ENCODE assay signal across 8 cellular contexts in genomic region chr9:121267689-121268597, GRCh38. TPM values are rescaled to one million over a fixed set of nuclear protein-coding genes. Genes with fewer than 3 reads are reported as not detected.
DNase-seq lines count a peak whose midpoint lies in the region; ATAC-seq and TF ChIP-seq lines count a peak whose summit lies in the region.

GSN (plus strand) TSS chr9:121268162; CDS start chr9:121301972, 33,810 bp downstream.

- ATAC-seq in GM19324 (IDR thresholded peaks at IDR 0.05; ENCODE audit: low FRiP score, unreplicated experiment) (peak; percentile 78), HG03571 (IDR thresholded peaks at IDR 0.05; ENCODE audit: unreplicated experiment) (peak; percentile 60)
- peak; percentile 78 to 90 for ATAC-seq in activated naive CD4-positive, alpha-beta T cell treated with anti-CD3 and anti-CD28 coated beads, Interleukin-2, amount 50 U/mL, for 72 hours

- 2 to 5% methylated on average over 16 to 26 of the region's 64 CpGs for WGBS in thyroid gland, 2 donors

- H3K9me3 ChIP-seq in SJSA1 (replicated peaks) (no peaks in the 10 kb centered on the region), neutrophil (no peaks in the 10 kb centered on the region), thyroid gland (no peaks in the 10 kb centered on the region)

- H3K27ac ChIP-seq in SJSA1 (peak within 1 kb of the TSS; percentile 65), neutrophil (peak within 1 kb of the TSS; percentile 85), thyroid gland (peak within 1 kb of the TSS; percentile 57 to 85 (median 79))

- peak; percentile 16 for TF ChIP-seq CTCF in neutrophil (IDR thresholded peaks at IDR 0.05)
- peak in 3 of 6 experiments; percentile 18 to 27 (median 22) for TF ChIP-seq CTCF in thyroid gland (IDR thresholded peaks at IDR 0.05)

- TF ChIP-seq POLR2A in thyroid gland (IDR thresholded peaks at IDR 0.05), result peak; percentile 32 to 81

- peaks cover 40% of the 10 kb centered on the region for H3K4me1 ChIP-seq in SJSA1 (replicated peaks)
- H3K4me1 ChIP-seq in neutrophil (ENCODE audit: control insufficient read depth in 1 of 2, insufficient read depth in 1 of 2, low read depth in 1 of 2, low read length in 1 of 2), result peaks cover 92 to 93% of the 10 kb centered on the region in 2 experiments
- H3K4me1 ChIP-seq in thyroid gland, result peaks cover 39 to 58% of the 10 kb centered on the region in 2 donors

- H3K36me3 Mint-ChIP-seq in activated naive CD4-positive, alpha-beta T cell treated with anti-CD3 and anti-CD28 coated beads, Interleukin-2, amount 50 U/mL, for 72 hours, result peaks cover 0 to 5% of the 10 kb centered on the region in 2 donors

- intact Hi-C loops in thyroid gland (cut with DNase I), result loop anchor here (5.0 kb wide), 1 partner anchor 56 kb away; no protein-coding TSS in a partner anchor

- H3K27me3 ChIP-seq in SJSA1 (replicated peaks) (no peaks in the 10 kb centered on the region), neutrophil (no peaks in the 10 kb centered on the region), thyroid gland (no peaks in the 10 kb centered on the region)

- H3K9me3 Mint-ChIP-seq in activated naive CD4-positive, alpha-beta T cell treated with anti-CD3 and anti-CD28 coated beads, Interleukin-2, amount 50 U/mL, for 72 hours, result no peaks in the 10 kb centered on the region

- DNase-seq in AML-193 (lab: John Stamatoyannopoulos, UW) (peak; percentile 24 to 31), SJSA1 (ENCODE audit: low read depth in 1 of 2, low spot score in 2 of 2) (peak; percentile 71 to 75), glomerular endothelial cell (ENCODE audit: extremely low read depth, low read depth, low spot score) (no peak), thyroid gland (peak; percentile 80 to 86)
- DNase-seq in activated naive CD4-positive, alpha-beta T cell treated with anti-CD3 and anti-CD28 coated beads, Interleukin-2, amount 50 U/mL, for 72 hours (ENCODE audit: low spot score in 2 of 2), result peak in 1 of 2 donors; percentile 51

- H3K36me3 ChIP-seq in SJSA1, result peaks cover 8% of the 10 kb centered on the region
- no peaks in the 10 kb centered on the region for H3K36me3 ChIP-seq in neutrophil
- no peaks in the 10 kb centered on the region for H3K36me3 ChIP-seq in thyroid gland

- peak within 1 kb of the TSS in 1 of 2 donors; percentile 91 for H3K27ac Mint-ChIP-seq in activated naive CD4-positive, alpha-beta T cell treated with anti-CD3 and anti-CD28 coated beads, Interleukin-2, amount 50 U/mL, for 72 hours

- peak within 1 kb of the TSS; percentile 64 for H3K4me3 ChIP-seq in SJSA1
- H3K4me3 ChIP-seq in neutrophil (ENCODE audit: low read depth in 1 of 2, low read length in 1 of 2), result peak within 1 kb of the TSS; percentile 95
- H3K4me3 ChIP-seq in thyroid gland (replicated peaks in 1 of 3), result peak within 1 kb of the TSS in 2 of 3 donors; percentile 69 to 83

RNA-seq across cellular contexts. Expression of gene GSN, which starts in this region (rescaled TPM):
- total RNA-seq in SJSA1 (2014; rRNA removed; shearing (Covaris generic)), result 284 and 331 TPM in 2 replicates
- total RNA-seq in activated naive CD4-positive, alpha-beta T cell treated with anti-CD3 and anti-CD28 coated beads, Interleukin-2, amount 50 U/mL, for 72 hours, result 1 to 10 TPM; 3.5 to 5.8 TPM
- total RNA-seq in glomerular endothelial cell, result 243 and 255 TPM in 2 replicates
- 1,000 to 10,000 TPM; 1,151 to 1,624 (median 1,443) TPM for total RNA-seq in thyroid gland

Comparison
In these comparisons a context has a peak if more than half of its experiments do, and no peak if none do; other contexts are left out.
1. RNA of gene GSN (total RNA-seq): 1,151 to 1,624 TPM in thyroid gland, 284 to 331 TPM in SJSA1 and 243 to 255 TPM in glomerular endothelial cell; 3.5 to 5.8 TPM in activated naive CD4-positive, alpha-beta T cell treated with anti-CD3 and anti-CD28 coated beads, Interleukin-2, amount 50 U/mL, for 72 hours; every median in the first group is over 10 times any median in the second.
2. Peak in every context shown above with its lines, with median percentiles within 50 percentile points of each other: ATAC-seq, H3K27ac ChIP-seq and H3K4me3 ChIP-seq.